Comparison of ENCODE assay signal across 1 cellular context in the genomic region with DNA sequence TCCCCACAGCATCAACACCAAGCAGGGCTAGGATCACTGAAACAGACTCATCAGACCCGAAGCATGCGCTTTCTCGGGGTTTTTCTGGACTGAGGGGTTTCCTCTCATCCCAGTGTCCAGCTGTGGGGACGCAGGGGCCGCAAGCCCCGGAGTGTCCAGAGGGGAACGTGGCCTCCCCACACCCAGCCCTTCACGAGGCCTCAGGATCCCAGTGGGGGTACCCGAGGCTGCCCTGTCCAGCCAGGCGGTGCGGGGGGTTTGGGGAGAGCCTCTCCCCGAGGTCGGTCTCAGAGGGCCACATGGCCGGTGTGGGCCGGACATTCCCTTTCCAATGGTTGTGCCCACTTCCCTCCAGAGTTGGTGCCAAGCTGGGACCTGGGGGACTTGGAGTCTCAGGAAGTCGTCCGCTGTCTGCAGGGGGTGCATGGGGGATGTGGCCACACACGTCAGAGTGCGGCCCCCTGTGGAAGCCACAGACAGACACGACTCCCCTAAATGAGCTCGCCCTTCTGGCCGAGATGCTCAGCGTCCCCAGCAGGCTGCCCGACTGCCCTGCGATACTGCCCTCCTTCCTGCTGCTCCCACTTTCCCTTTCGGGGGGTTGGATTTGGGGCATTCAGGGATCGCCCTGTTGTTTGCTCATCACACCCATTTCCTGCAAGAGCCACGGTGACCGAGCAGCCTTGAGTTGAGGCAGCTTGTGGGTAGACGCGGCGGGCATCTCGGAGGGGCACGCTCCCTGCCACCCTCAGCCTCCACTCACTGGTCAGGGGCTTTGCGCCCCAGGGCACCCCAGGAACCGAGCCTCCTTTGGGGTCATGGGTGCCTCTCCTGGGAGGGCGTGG.
TF ChIP-seq lines count a peak whose summit lies in the region.

No MANE protein-coding gene starts in this region.

TF ChIP-seq in SK-N-SH treated with all-trans-retinoic acid at 6 μM for 48 hours, 23 proteins besides CTCF, POLR2A, EP300 and RAD21 (continued from another document):
- TF ChIP-seq, protein P1, sequence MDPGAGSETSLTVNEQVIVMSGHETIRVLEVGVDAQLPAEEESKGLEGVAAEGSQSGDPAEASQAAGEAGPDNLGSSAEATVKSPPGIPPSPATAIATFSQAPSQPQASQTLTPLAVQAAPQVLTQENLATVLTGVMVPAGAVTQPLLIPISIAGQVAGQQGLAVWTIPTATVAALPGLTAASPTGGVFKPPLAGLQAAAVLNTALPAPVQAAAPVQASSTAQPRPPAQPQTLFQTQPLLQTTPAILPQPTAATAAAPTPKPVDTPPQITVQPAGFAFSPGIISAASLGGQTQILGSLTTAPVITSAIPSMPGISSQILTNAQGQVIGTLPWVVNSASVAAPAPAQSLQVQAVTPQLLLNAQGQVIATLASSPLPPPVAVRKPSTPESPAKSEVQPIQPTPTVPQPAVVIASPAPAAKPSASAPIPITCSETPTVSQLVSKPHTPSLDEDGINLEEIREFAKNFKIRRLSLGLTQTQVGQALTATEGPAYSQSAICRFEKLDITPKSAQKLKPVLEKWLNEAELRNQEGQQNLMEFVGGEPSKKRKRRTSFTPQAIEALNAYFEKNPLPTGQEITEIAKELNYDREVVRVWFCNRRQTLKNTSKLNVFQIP (CRISPR knock-in tag; IDR thresholded peaks at IDR 0.05; ENCODE audit: borderline replicate concordance, low read depth): no peak
- TF ChIP-seq ESRRG (CRISPR knock-in tag; IDR thresholded peaks at IDR 0.05) (no peak), ZNF565 (CRISPR knock-in tag; conservative IDR thresholded peaks at IDR 0.05; ENCODE audit: low read depth) (no peak), OSR1 (CRISPR knock-in tag; IDR thresholded peaks at IDR 0.05) (no peak)
- TF ChIP-seq, protein P2, sequence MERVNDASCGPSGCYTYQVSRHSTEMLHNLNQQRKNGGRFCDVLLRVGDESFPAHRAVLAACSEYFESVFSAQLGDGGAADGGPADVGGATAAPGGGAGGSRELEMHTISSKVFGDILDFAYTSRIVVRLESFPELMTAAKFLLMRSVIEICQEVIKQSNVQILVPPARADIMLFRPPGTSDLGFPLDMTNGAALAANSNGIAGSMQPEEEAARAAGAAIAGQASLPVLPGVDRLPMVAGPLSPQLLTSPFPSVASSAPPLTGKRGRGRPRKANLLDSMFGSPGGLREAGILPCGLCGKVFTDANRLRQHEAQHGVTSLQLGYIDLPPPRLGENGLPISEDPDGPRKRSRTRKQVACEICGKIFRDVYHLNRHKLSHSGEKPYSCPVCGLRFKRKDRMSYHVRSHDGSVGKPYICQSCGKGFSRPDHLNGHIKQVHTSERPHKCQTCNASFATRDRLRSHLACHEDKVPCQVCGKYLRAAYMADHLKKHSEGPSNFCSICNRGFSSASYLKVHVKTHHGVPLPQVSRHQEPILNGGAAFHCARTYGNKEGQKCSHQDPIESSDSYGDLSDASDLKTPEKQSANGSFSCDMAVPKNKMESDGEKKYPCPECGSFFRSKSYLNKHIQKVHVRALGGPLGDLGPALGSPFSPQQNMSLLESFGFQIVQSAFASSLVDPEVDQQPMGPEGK (CRISPR knock-in tag; IDR thresholded peaks at IDR 0.05; ENCODE audit: borderline replicate concordance): no peak
